Comparison of ENCODE assay signal across 23 cellular contexts in genomic region chr6:63554782-63555181, GRCh38.
"Had no signal": no experiment of that assay in that cellular context is flagged by ENCODE, and none has a peak within 500 bp of the region (broad histone marks: within the 10 kb centered on the region; RNA-seq: fewer than 3 reads in every experiment).

No MANE protein-coding gene starts in this region.

- H3K27me3 ChIP-seq: adrenal gland had no signal

- H3K36me3 ChIP-seq: adrenal gland had no signal

- H3K4me3 ChIP-seq: adrenal gland, SK-N-MC had no signal

- ATAC-seq: activated T-cell treated with anti-CD3 and anti-CD28 coated beads, Interleukin-2, amount 50 U/mL, for 72 hours; PC-3; T-cell had no signal

- H3K9me3 ChIP-seq: adrenal gland had no signal

- H3K27ac ChIP-seq: adrenal gland, SK-N-MC had no signal

- H3K4me1 ChIP-seq: adrenal gland had no signal

- DNase-seq: activated CD4-positive, alpha-beta memory T cell treated with anti-CD3 and anti-CD28 coated beads, Interleukin-2, amount 10 ng/mL, durations not matched to agents 7 days and 5 days; activated CD4-positive, alpha-beta T cell treated with anti-CD3 and anti-CD28 coated beads, Interleukin-2, amount 10 ng/mL, durations not matched to agents 7 days and 5 days; activated CD4-positive, CD25-positive, alpha-beta regulatory T cell; activated gamma-delta T cell treated with Interleukin-2 at 50 U/mL for 16 hours; activated naive CD4-positive, alpha-beta T cell treated with anti-CD3 and anti-CD28 coated beads, Interleukin-2, amount 50 U/mL, for 16 hours; activated naive CD8-positive, alpha-beta T cell treated with anti-CD3 and anti-CD28 coated beads, Interleukin-2, amount 10 ng/mL, durations not matched to agents 7 days and 5 days; activated T-cell treated with anti-CD3 and anti-CD28 coated beads, Interleukin-2, amount 50 U/mL, for 72 hours; adrenal gland; anterior cingulate cortex; caudate nucleus; Karpas-422; MM.1S; NCI-H1105; NCI-H1436; NCI-H1694 treated with DMSO at 0.1 percent for 48 hours; NCI-H2029 treated with DMSO at 0.1 percent for 48 hours; NCI-H510A treated with DMSO at 0.1 percent for 48 hours; SIG-M5; T-cell; T-helper 2 cell; T1000 had no signal
